Comparison of ENCODE assay signal across 1 cellular context in the genomic region with DNA sequence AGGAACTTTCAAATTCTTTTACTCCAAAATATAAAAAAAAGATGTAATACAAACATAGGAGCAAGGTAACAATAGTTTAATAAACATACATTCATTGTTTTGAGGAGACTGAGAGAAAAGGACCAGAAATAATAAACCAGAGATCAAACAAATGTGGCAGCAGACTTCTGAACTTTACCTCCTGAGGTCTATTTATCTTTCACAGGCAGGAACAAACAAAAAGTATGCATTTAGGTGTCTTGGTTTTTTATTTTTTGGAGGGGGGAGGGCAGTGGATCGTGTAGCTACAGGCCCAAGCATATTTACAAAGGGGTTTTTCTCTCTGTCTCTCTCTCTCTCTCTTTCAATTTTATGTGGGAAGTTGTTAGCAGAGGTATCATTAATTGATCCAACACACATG.
TF ChIP-seq lines count a peak whose summit lies in the region.

No MANE protein-coding gene starts in this region.

TF ChIP-seq in HepG2, 621 proteins besides CTCF, POLR2A, EP300 and RAD21 (continued from another document and continues in another):
- TF ChIP-seq, protein P1, sequence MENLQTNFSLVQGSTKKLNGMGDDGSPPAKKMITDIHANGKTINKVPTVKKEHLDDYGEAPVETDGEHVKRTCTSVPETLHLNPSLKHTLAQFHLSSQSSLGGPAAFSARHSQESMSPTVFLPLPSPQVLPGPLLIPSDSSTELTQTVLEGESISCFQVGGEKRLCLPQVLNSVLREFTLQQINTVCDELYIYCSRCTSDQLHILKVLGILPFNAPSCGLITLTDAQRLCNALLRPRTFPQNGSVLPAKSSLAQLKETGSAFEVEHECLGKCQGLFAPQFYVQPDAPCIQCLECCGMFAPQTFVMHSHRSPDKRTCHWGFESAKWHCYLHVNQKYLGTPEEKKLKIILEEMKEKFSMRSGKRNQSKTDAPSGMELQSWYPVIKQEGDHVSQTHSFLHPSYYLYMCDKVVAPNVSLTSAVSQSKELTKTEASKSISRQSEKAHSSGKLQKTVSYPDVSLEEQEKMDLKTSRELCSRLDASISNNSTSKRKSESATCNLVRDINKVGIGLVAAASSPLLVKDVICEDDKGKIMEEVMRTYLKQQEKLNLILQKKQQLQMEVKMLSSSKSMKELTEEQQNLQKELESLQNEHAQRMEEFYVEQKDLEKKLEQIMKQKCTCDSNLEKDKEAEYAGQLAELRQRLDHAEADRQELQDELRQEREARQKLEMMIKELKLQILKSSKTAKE (CRISPR knock-in tag; IDR thresholded peaks at IDR 0.05; ENCODE audit: borderline replicate concordance): no peak
- TF ChIP-seq SSRP1 (CRISPR knock-in tag; IDR thresholded peaks at IDR 0.05): no peak
- peak; percentile 54 for TF ChIP-seq TEAD3 (CRISPR knock-in tag; optimal IDR thresholded peaks at IDR 0.05; ENCODE audit: borderline replicate concordance)
- TF ChIP-seq, protein P2, sequence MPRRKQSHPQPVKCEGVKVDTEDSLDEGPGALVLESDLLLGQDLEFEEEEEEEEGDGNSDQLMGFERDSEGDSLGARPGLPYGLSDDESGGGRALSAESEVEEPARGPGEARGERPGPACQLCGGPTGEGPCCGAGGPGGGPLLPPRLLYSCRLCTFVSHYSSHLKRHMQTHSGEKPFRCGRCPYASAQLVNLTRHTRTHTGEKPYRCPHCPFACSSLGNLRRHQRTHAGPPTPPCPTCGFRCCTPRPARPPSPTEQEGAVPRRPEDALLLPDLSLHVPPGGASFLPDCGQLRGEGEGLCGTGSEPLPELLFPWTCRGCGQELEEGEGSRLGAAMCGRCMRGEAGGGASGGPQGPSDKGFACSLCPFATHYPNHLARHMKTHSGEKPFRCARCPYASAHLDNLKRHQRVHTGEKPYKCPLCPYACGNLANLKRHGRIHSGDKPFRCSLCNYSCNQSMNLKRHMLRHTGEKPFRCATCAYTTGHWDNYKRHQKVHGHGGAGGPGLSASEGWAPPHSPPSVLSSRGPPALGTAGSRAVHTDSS (CRISPR knock-in tag; conservative IDR thresholded peaks at IDR 0.05): no peak
- TF ChIP-seq SRY (CRISPR knock-in tag; IDR thresholded peaks at IDR 0.05): no peak
- no peak for TF ChIP-seq MIER2 (CRISPR knock-in tag; IDR thresholded peaks at IDR 0.05)
- TF ChIP-seq REPIN1 (CRISPR knock-in tag; IDR thresholded peaks at IDR 0.05; ENCODE audit: borderline replicate concordance, low read depth): 0 out of 2 replicates have a peak, but pooled peaks have one; percentile 42
- TF ChIP-seq ZNF724P (CRISPR knock-in tag; IDR thresholded peaks at IDR 0.05; ENCODE audit: borderline replicate concordance): no peak
- no peak for TF ChIP-seq MAFK (conservative IDR thresholded peaks at IDR 0.05 in 1 of 2, IDR thresholded peaks at IDR 0.05 in 1 of 2; ENCODE audit: low read length in 2 of 2)
- no peak for TF ChIP-seq CEBPB (IDR thresholded peaks at IDR 0.05; ENCODE audit: borderline replicate concordance, low read depth, low read length)
- no peak for TF ChIP-seq SRSF4 (IDR thresholded peaks at IDR 0.05; ENCODE audit: low read depth, low read length, poor library complexity, severe bottlenecking)
- TF ChIP-seq ZNF235 (CRISPR knock-in tag; IDR thresholded peaks at IDR 0.05; ENCODE audit: borderline replicate concordance): no peak
- no peak for TF ChIP-seq ZNF83 (CRISPR knock-in tag; IDR thresholded peaks at IDR 0.05; ENCODE audit: borderline replicate concordance)
- TF ChIP-seq ZNF558 (CRISPR knock-in tag; IDR thresholded peaks at IDR 0.05; ENCODE audit: borderline replicate concordance): no peak
- TF ChIP-seq RFXAP (CRISPR knock-in tag; IDR thresholded peaks at IDR 0.05; ENCODE audit: borderline replicate concordance): no peak
- no peak for TF ChIP-seq ZNF790 (CRISPR knock-in tag; IDR thresholded peaks at IDR 0.05; ENCODE audit: borderline replicate concordance)
- no peak for TF ChIP-seq MED1 (CRISPR knock-in tag; IDR thresholded peaks at IDR 0.05)
- TF ChIP-seq, protein P3, sequence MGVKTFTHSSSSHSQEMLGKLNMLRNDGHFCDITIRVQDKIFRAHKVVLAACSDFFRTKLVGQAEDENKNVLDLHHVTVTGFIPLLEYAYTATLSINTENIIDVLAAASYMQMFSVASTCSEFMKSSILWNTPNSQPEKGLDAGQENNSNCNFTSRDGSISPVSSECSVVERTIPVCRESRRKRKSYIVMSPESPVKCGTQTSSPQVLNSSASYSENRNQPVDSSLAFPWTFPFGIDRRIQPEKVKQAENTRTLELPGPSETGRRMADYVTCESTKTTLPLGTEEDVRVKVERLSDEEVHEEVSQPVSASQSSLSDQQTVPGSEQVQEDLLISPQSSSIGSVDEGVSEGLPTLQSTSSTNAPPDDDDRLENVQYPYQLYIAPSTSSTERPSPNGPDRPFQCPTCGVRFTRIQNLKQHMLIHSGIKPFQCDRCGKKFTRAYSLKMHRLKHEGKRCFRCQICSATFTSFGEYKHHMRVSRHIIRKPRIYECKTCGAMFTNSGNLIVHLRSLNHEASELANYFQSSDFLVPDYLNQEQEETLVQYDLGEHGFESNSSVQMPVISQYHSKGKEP (CRISPR knock-in tag; IDR thresholded peaks at IDR 0.05): no peak
- TF ChIP-seq ZNF282 (IDR thresholded peaks at IDR 0.05; ENCODE audit: partially characterized antibody): no peak
- TF ChIP-seq, protein P4, sequence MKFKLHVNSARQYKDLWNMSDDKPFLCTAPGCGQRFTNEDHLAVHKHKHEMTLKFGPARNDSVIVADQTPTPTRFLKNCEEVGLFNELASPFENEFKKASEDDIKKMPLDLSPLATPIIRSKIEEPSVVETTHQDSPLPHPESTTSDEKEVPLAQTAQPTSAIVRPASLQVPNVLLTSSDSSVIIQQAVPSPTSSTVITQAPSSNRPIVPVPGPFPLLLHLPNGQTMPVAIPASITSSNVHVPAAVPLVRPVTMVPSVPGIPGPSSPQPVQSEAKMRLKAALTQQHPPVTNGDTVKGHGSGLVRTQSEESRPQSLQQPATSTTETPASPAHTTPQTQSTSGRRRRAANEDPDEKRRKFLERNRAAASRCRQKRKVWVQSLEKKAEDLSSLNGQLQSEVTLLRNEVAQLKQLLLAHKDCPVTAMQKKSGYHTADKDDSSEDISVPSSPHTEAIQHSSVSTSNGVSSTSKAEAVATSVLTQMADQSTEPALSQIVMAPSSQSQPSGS (CRISPR knock-in tag; IDR thresholded peaks at IDR 0.05): no peak
- TF ChIP-seq, protein P5, sequence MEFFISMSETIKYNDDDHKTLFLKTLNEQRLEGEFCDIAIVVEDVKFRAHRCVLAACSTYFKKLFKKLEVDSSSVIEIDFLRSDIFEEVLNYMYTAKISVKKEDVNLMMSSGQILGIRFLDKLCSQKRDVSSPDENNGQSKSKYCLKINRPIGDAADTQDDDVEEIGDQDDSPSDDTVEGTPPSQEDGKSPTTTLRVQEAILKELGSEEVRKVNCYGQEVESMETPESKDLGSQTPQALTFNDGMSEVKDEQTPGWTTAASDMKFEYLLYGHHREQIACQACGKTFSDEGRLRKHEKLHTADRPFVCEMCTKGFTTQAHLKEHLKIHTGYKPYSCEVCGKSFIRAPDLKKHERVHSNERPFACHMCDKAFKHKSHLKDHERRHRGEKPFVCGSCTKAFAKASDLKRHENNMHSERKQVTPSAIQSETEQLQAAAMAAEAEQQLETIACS (CRISPR knock-in tag; IDR thresholded peaks at IDR 0.05): no peak
- TF ChIP-seq SAP130 (CRISPR knock-in tag; IDR thresholded peaks at IDR 0.05; ENCODE audit: low read depth): peak; percentile 74
- peak; percentile 57; the same call in 1 of the 2 replicates for TF ChIP-seq DPF2 (CRISPR knock-in tag; IDR thresholded peaks at IDR 0.05; ENCODE audit: borderline replicate concordance, low read depth)
- TF ChIP-seq, protein P6, sequence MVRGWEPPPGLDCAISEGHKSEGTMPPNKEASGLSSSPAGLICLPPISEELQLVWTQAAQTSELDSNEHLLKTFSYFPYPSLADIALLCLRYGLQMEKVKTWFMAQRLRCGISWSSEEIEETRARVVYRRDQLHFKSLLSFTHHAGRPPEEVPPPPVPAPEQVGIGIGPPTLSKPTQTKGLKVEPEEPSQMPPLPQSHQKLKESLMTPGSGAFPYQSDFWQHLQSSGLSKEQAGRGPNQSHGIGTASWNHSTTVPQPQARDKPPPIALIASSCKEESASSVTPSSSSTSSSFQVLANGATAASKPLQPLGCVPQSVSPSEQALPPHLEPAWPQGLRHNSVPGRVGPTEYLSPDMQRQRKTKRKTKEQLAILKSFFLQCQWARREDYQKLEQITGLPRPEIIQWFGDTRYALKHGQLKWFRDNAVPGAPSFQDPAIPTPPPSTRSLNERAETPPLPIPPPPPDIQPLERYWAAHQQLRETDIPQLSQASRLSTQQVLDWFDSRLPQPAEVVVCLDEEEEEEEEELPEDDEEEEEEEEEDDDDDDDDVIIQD (CRISPR knock-in tag; IDR thresholded peaks at IDR 0.05; ENCODE audit: low read depth): peak; percentile 47; the same call in 1 of the 2 replicates
- TF ChIP-seq GATAD2A (CRISPR knock-in tag; IDR thresholded peaks at IDR 0.05): peak; percentile 79
- TF ChIP-seq ZNF850 (CRISPR knock-in tag; conservative IDR thresholded peaks at IDR 0.05): no peak
- TF ChIP-seq, protein P7, sequence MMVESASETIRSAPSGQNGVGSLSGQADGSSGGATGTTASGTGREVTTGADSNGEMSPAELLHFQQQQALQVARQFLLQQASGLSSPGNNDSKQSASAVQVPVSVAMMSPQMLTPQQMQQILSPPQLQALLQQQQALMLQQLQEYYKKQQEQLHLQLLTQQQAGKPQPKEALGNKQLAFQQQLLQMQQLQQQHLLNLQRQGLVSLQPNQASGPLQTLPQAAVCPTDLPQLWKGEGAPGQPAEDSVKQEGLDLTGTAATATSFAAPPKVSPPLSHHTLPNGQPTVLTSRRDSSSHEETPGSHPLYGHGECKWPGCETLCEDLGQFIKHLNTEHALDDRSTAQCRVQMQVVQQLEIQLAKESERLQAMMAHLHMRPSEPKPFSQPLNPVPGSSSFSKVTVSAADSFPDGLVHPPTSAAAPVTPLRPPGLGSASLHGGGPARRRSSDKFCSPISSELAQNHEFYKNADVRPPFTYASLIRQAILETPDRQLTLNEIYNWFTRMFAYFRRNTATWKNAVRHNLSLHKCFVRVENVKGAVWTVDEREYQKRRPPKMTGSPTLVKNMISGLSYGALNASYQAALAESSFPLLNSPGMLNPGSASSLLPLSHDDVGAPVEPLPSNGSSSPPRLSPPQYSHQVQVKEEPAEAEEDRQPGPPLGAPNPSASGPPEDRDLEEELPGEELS (CRISPR knock-in tag; IDR thresholded peaks at IDR 0.05): peak; percentile 92
- TF ChIP-seq, protein P8, sequence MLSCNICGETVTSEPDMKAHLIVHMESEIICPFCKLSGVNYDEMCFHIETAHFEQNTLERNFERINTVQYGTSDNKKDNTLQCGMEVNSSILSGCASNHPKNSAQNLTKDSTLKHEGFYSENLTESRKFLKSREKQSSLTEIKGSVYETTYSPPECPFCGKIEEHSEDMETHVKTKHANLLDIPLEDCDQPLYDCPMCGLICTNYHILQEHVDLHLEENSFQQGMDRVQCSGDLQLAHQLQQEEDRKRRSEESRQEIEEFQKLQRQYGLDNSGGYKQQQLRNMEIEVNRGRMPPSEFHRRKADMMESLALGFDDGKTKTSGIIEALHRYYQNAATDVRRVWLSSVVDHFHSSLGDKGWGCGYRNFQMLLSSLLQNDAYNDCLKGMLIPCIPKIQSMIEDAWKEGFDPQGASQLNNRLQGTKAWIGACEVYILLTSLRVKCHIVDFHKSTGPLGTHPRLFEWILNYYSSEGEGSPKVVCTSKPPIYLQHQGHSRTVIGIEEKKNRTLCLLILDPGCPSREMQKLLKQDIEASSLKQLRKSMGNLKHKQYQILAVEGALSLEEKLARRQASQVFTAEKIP (CRISPR knock-in tag; IDR thresholded peaks at IDR 0.05; ENCODE audit: borderline replicate concordance): no peak
- no peak for TF ChIP-seq MXD4 (CRISPR knock-in tag; IDR thresholded peaks at IDR 0.05)
- no peak for TF ChIP-seq ZNF550 (CRISPR knock-in tag; IDR thresholded peaks at IDR 0.05; ENCODE audit: borderline replicate concordance)
- no peak for TF ChIP-seq CHD2 (IDR thresholded peaks at IDR 0.05; ENCODE audit: low read depth, low read length)
- TF ChIP-seq, protein P9, sequence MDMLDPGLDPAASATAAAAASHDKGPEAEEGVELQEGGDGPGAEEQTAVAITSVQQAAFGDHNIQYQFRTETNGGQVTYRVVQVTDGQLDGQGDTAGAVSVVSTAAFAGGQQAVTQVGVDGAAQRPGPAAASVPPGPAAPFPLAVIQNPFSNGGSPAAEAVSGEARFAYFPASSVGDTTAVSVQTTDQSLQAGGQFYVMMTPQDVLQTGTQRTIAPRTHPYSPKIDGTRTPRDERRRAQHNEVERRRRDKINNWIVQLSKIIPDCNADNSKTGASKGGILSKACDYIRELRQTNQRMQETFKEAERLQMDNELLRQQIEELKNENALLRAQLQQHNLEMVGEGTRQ (IDR thresholded peaks at IDR 0.05; ENCODE audit: low read depth, low read length): no peak
- TF ChIP-seq, protein P9 (CRISPR knock-in tag; IDR thresholded peaks at IDR 0.05; ENCODE audit: borderline replicate concordance): no peak
- TF ChIP-seq MAZ (IDR thresholded peaks at IDR 0.05; ENCODE audit: borderline replicate concordance, low read depth, low read length): no peak
- no peak for TF ChIP-seq MAZ (CRISPR knock-in tag; IDR thresholded peaks at IDR 0.05; ENCODE audit: low read depth)
- TF ChIP-seq, protein P10, sequence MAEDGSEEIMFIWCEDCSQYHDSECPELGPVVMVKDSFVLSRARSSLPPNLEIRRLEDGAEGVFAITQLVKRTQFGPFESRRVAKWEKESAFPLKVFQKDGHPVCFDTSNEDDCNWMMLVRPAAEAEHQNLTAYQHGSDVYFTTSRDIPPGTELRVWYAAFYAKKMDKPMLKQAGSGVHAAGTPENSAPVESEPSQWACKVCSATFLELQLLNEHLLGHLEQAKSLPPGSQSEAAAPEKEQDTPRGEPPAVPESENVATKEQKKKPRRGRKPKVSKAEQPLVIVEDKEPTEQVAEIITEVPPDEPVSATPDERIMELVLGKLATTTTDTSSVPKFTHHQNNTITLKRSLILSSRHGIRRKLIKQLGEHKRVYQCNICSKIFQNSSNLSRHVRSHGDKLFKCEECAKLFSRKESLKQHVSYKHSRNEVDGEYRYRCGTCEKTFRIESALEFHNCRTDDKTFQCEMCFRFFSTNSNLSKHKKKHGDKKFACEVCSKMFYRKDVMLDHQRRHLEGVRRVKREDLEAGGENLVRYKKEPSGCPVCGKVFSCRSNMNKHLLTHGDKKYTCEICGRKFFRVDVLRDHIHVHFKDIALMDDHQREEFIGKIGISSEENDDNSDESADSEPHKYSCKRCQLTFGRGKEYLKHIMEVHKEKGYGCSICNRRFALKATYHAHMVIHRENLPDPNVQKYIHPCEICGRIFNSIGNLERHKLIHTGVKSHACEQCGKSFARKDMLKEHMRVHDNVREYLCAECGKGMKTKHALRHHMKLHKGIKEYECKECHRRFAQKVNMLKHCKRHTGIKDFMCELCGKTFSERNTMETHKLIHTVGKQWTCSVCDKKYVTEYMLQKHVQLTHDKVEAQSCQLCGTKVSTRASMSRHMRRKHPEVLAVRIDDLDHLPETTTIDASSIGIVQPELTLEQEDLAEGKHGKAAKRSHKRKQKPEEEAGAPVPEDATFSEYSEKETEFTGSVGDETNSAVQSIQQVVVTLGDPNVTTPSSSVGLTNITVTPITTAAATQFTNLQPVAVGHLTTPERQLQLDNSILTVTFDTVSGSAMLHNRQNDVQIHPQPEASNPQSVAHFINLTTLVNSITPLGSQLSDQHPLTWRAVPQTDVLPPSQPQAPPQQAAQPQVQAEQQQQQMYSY (CRISPR knock-in tag; IDR thresholded peaks at IDR 0.05): no peak
- TF ChIP-seq, protein P11, sequence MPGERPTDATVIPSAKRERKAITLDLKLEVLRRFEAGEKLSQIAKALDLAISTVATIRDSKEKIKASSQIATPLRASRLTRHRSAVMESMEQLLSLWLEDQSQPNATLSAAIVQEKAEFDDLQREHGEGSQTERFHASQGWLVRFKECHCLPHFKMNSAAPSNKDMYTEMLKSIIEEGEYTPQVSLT (CRISPR knock-in tag; IDR thresholded peaks at IDR 0.05; ENCODE audit: borderline replicate concordance, low read depth): no peak
- peak; percentile 81 for TF ChIP-seq NCOA2 (CRISPR knock-in tag; IDR thresholded peaks at IDR 0.05)
